ENCODE assay signal across 15 cellular contexts in genomic region chr15:31070867-31071266, GRCh38. TPM values are rescaled to one million over a fixed set of nuclear protein-coding genes. Genes with fewer than 3 reads are reported as not detected.
DNase-seq lines count a peak whose midpoint lies in the region; ATAC-seq, FAIRE-seq and TF ChIP-seq lines count a peak whose summit lies in the region.
"Had no signal": no experiment of that assay in that cellular context is flagged by ENCODE, and none has a peak within 500 bp of the region (broad histone marks: within the 10 kb centered on the region; RNA-seq: fewer than 3 reads in every experiment).

No MANE protein-coding gene starts in this region.

- TF ChIP-seq CTCF in right atrium auricular region (IDR thresholded peaks at IDR 0.05) = no peak
- TF ChIP-seq CTCF in left ventricle myocardium inferior (IDR thresholded peaks at IDR 0.05; ENCODE audit: borderline replicate concordance) = no peak
- no peak for TF ChIP-seq CTCF in K562 (IDR thresholded peaks at IDR 0.05 in 2 of 3, conservative IDR thresholded peaks at IDR 0.05 in 1 of 3; ENCODE audit: insufficient read depth in 2 of 3, low read depth in 1 of 3, low read length in 3 of 3)
- no peak for TF ChIP-seq CTCF in esophagus squamous epithelium (IDR thresholded peaks at IDR 0.05)

- no peaks in the 10 kb centered on the region for H3K36me3 ChIP-seq in right atrium auricular region
- H3K36me3 ChIP-seq in left ventricle myocardium inferior = no peaks in the 10 kb centered on the region
- no peaks in the 10 kb centered on the region for H3K36me3 ChIP-seq in K562 (ENCODE audit: control insufficient read depth, insufficient read depth, low read length)
- no peaks in the 10 kb centered on the region for H3K36me3 ChIP-seq in esophagus squamous epithelium
- H3K36me3 ChIP-seq: BE2C had no signal

- intact Hi-C loops in left ventricle myocardium inferior (cut with micrococcal nuclease) (no loop called here), K562 (cut with micrococcal nuclease) (no loop called here), esophagus squamous epithelium (cut with DNase I) (no loop called here)

- no peak for TF ChIP-seq RAD21 in K562 (CRISPR knock-in tag; conservative IDR thresholded peaks at IDR 0.05 in 1 of 2, IDR thresholded peaks at IDR 0.05 in 1 of 2)

- BruUV-seq in K562 (replicated peaks; lab: Mats Ljungman, UMichigan) = no TSS peak

- no peak for FAIRE-seq in K562 (lab: Jason Lieb, UNC)
- FAIRE-seq: A549, GM12891 had no signal

- H3K79me2 ChIP-seq in K562 (ENCODE audit: control insufficient read depth, insufficient read depth, low read length) = no peaks in the 10 kb centered on the region

- no peaks in the 10 kb centered on the region for H3K9me1 ChIP-seq in K562 (ENCODE audit: control insufficient read depth, insufficient read depth, low read length)

- H2AFZ ChIP-seq in K562 (ENCODE audit: low read depth, low read length) = no peak overlapping the region

- H4K20me1 ChIP-seq in K562 (replicated peaks; ENCODE audit: control insufficient read depth, insufficient read depth, low read length) = no peaks in the 10 kb centered on the region

- POLR2A ChIA-PET in K562 (lab: Yijun Ruan, JAX) = interaction anchor here (0.6 kb wide), 1 partner anchor 22 kb away, joined by 3 read pairs; no protein-coding TSS in a partner anchor

- in situ Hi-C loops in K562 (cut with MboI) = no loop called here

- H3K9me3 ChIP-seq in right atrium auricular region (no peaks in the 10 kb centered on the region), left ventricle myocardium inferior (replicated peaks) (peaks cover 8% of the 10 kb centered on the region), K562 (replicated peaks; ENCODE audit: control insufficient read depth, insufficient read depth, low read depth, low read length) (no peaks in the 10 kb centered on the region), esophagus squamous epithelium (no peaks in the 10 kb centered on the region)
- H3K9me3 ChIP-seq: A549, BE2C had no signal

- 4% methylated on average over 2 of the region's 2 CpGs for WGBS in K562 (ENCODE audit: insufficient coverage, low coverage, missing lambda C conversion rate)
- 60 to 63% methylated on average over 2 of the region's 2 CpGs for WGBS in esophagus squamous epithelium, 2 donors

- no peak overlapping the region for H3K9ac ChIP-seq in K562 (ENCODE audit: insufficient read depth in 1 of 2, low read depth in 2 of 2, low read length in 2 of 2)

- ATAC-seq in K562 = no peak
- ATAC-seq: A549 had no signal

- no peaks in the 10 kb centered on the region for H3K27me3 ChIP-seq in right atrium auricular region
- peaks cover 1% of the 10 kb centered on the region for H3K27me3 ChIP-seq in left ventricle myocardium inferior (ENCODE audit: low read depth)
- peaks cover 0 to 12% of the 10 kb centered on the region in 2 experiments; a peak in 4 of 5 replicates for H3K27me3 ChIP-seq in K562 (ENCODE audit: control insufficient read depth in 2 of 2, insufficient read depth in 2 of 2, low read length in 2 of 2)
- no peaks in the 10 kb centered on the region for H3K27me3 ChIP-seq in esophagus squamous epithelium

- no peak for TF ChIP-seq EP300 in K562 (IDR thresholded peaks at IDR 0.05; ENCODE audit: low read length)

- no peak for TF ChIP-seq POLR2A in K562 (conservative IDR thresholded peaks at IDR 0.05)
- no peak for TF ChIP-seq POLR2A in esophagus squamous epithelium (IDR thresholded peaks at IDR 0.05)

- H3K4me3 ChIP-seq in right atrium auricular region (no peak overlapping the region), left ventricle myocardium inferior (no peak overlapping the region), K562 (no peak overlapping the region), esophagus squamous epithelium (no peak overlapping the region)
- H3K4me3 ChIP-seq: A549 had no signal

- CTCF ChIA-PET in K562 (lab: Yijun Ruan, JAX; ENCODE audit: low intra/inter-chr PET ratio) = no interaction called here

- no peaks in the 10 kb centered on the region for H3K4me1 ChIP-seq in right atrium auricular region
- H3K4me1 ChIP-seq in left ventricle myocardium inferior = no peaks in the 10 kb centered on the region
- no peaks in the 10 kb centered on the region for H3K4me1 ChIP-seq in K562 (replicated peaks in 1 of 2; ENCODE audit: control insufficient read depth in 2 of 2, insufficient read depth in 2 of 2, low read length in 2 of 2)
- peaks cover 6 to 27% (median 6%) of the 10 kb centered on the region in 3 donors for H3K4me1 ChIP-seq in esophagus squamous epithelium
- H3K4me1 ChIP-seq: A549, BE2C had no signal

- DNase-seq in right atrium auricular region (ENCODE audit: low spot score) (peak; percentile 49), left ventricle myocardium inferior (no peak), NCI-H2171 (lab: John Stamatoyannopoulos, UW) (peak; percentile 14), K562 (ENCODE audit: extremely low read depth in 1 of 4, low spot score in 3 of 4) (no peak), esophagus squamous epithelium (lab: John Stamatoyannopoulos, UW) (no peak), midbrain (lab: John Stamatoyannopoulos, UW) (no peak)
- DNase-seq: BE2C; CD4-positive, CD25-positive, alpha-beta regulatory T cell; DMS79; GOT3; H9; IMR-90 had no signal

- H3K4me2 ChIP-seq in K562 (ENCODE audit: insufficient read depth, low read length) = no peak overlapping the region
- H3K4me2 ChIP-seq: A549 had no signal

- H3K27ac ChIP-seq in right atrium auricular region = no peak overlapping the region
- H3K27ac ChIP-seq in left ventricle myocardium inferior (replicated peaks) = no peak overlapping the region
- H3K27ac ChIP-seq in K562 (ENCODE audit: extremely low read depth, low read depth, low read length) = no peak overlapping the region
- no peak overlapping the region for H3K27ac ChIP-seq in esophagus squamous epithelium
- H3K27ac ChIP-seq: A549 had no signal

TF ChIP-seq in K562, 482 proteins besides CTCF, POLR2A, EP300 and RAD21 (continues in another document):
- TF ChIP-seq NFIC (IDR thresholded peaks at IDR 0.05) (peak; percentile 76), NR1H2 (CRISPR knock-in tag; IDR thresholded peaks at IDR 0.05) (no peak), TRIM24 (IDR thresholded peaks at IDR 0.05) (no peak), TRIM25 (IDR thresholded peaks at IDR 0.05; ENCODE audit: borderline replicate concordance) (no peak), TCFL5 (CRISPR knock-in tag; conservative IDR thresholded peaks at IDR 0.05) (no peak), NFIX (CRISPR knock-in tag; IDR thresholded peaks at IDR 0.05; ENCODE audit: low read depth) (peak; percentile 31; the same call in 1 of the 2 replicates), ATF1 (CRISPR knock-in tag; IDR thresholded peaks at IDR 0.05) (no peak), ATF1 (tag; IDR thresholded peaks at IDR 0.05) (no peak), KDM2B (CRISPR knock-in tag; IDR thresholded peaks at IDR 0.05) (no peak), IRF1 (CRISPR knock-in tag; IDR thresholded peaks at IDR 0.05; ENCODE audit: borderline replicate concordance) (no peak), ZFX (CRISPR knock-in tag; IDR thresholded peaks at IDR 0.05) (no peak)

RNA-seq across cellular contexts. Expression of gene TRPM1, which starts 30.7 kb away (rescaled TPM):
- total RNA-seq in right atrium auricular region = not detected
- total RNA-seq in left ventricle myocardium inferior = not detected
- total RNA-seq in K562 (2011; cell fraction: chromatin; rRNA removed; ENCODE audit: low replicate concordance) = 0.07 TPM in 1 of 2 replicates, not detected in the other
- total RNA-seq in K562 (2011; cell fraction: nucleolus; rRNA removed) = not detected in 2 replicates
- total RNA-seq in K562 (2011; cell fraction: nucleoplasm; rRNA removed) = not detected in 2 replicates
- total RNA-seq in K562 (2014; rRNA removed) = not detected in 2 replicates
- total RNA-seq in K562 (2014; rRNA removed; fragmentation: Illumina TruSeq; extraction: Trizol) = 0.03 TPM in 1 of 2 replicates, not detected in the other
- total RNA-seq in K562 (2015; rRNA removed; fragmentation: Illumina TruSeq; extraction: Trizol) = 0.04 TPM in 1 of 2 replicates, not detected in the other
- not detected in 2 replicates for total RNA-seq in K562 (2021)
- 0.01 TPM in 1 of 2 replicates, not detected in the other for polyA plus RNA-seq in K562 (2011; rRNA removed)
- polyA plus RNA-seq in K562 (2011; cell fraction: cytosol; rRNA removed) = 0.01 TPM in 1 of 2 replicates, not detected in the other
- not detected in 2 replicates for polyA plus RNA-seq in K562 (2011; cell fraction: nucleus; rRNA removed)
- 0.01 and 0.06 TPM in 2 replicates for polyA plus RNA-seq in K562 (2012)
- polyA plus RNA-seq in K562 (2014; fragmentation: Illumina TruSeq; extraction: Trizol) = 0.03 TPM in 1 of 2 replicates, not detected in the other
- polyA plus RNA-seq in K562 (2014; fragmentation: Nextera tagmentation; extraction: Ambion mirVana) = under 1 TPM; 0.03 to 0.06 TPM
- 0.01 TPM in 1 of 2 replicates, not detected in the other for polyA plus RNA-seq in K562 (2014; rRNA removed)
- not detected in 2 replicates for polyA minus RNA-seq in K562 (2011; rRNA and poly(A)+ RNA removed)
- not detected in 2 replicates for polyA minus RNA-seq in K562 (2011; cell fraction: cytosol; rRNA and poly(A)+ RNA removed)
- not detected in 2 replicates for polyA minus RNA-seq in K562 (2011; cell fraction: nucleus; rRNA and poly(A)+ RNA removed)
- not detected for total RNA-seq in esophagus squamous epithelium
- total RNA-seq: CD4-positive, CD25-positive, alpha-beta regulatory T cell; H9; IMR-90 had no signal
- polyA plus RNA-seq: A549; AG04450; CD4-positive, CD25-positive, alpha-beta regulatory T cell; IMR-90 had no signal

Comparison
In these comparisons a context has a peak if more than half of its experiments do, and no peak if none do; other contexts are left out.
1. DNase-seq: peak in right atrium auricular region (single experiment) and NCI-H2171 (single experiment); none in left ventricle myocardium inferior (single experiment), K562 (0 of 4), esophagus squamous epithelium (single experiment) and midbrain (single experiment).